Comparison of ENCODE assay signal across 1 cellular context in genomic region chr6:26020983-26021349, GRCh38.
TF ChIP-seq lines count a peak whose summit lies in the region.

No MANE protein-coding gene starts in this region.

TF ChIP-seq in HEK293, 187 proteins besides CTCF, POLR2A, EP300 and RAD21 (continued from another document):
- TF ChIP-seq ZNF639 (tag by site-specific recombination; IDR thresholded peaks at IDR 0.05), result no peak
- TF ChIP-seq ZNF561 (tag by site-specific recombination; IDR thresholded peaks at IDR 0.05; ENCODE audit: borderline replicate concordance), result no peak
- no peak for TF ChIP-seq ZNF830 (tag by site-specific recombination; IDR thresholded peaks at IDR 0.05; ENCODE audit: low read depth)
- TF ChIP-seq KLF8 (tag by site-specific recombination; IDR thresholded peaks at IDR 0.05), result no peak
- no peak for TF ChIP-seq ZNF202 (tag by site-specific recombination; IDR thresholded peaks at IDR 0.05; ENCODE audit: borderline replicate concordance)
- no peak for TF ChIP-seq ZNF140 (tag by site-specific recombination; IDR thresholded peaks at IDR 0.05)
- TF ChIP-seq ZNF600 (tag by site-specific recombination; IDR thresholded peaks at IDR 0.05), result no peak
- no peak for TF ChIP-seq ZNF121 (tag by site-specific recombination; IDR thresholded peaks at IDR 0.05)
- TF ChIP-seq ZNF133 (tag by site-specific recombination; IDR thresholded peaks at IDR 0.05), result no peak
- TF ChIP-seq ZNF362 (tag by site-specific recombination; IDR thresholded peaks at IDR 0.05), result peak; percentile 80; the same call in 1 of the 2 replicates
- TF ChIP-seq ZNF184 (tag by site-specific recombination; IDR thresholded peaks at IDR 0.05), result 0 out of 2 replicates have a peak, but pooled peaks have one; percentile 7
- TF ChIP-seq ZXDB (tag by site-specific recombination; IDR thresholded peaks at IDR 0.05), result no peak
- no peak for TF ChIP-seq ZNF837 (tag by site-specific recombination; IDR thresholded peaks at IDR 0.05)
- TF ChIP-seq PRDM1 (tag by site-specific recombination; IDR thresholded peaks at IDR 0.05), result no peak
- TF ChIP-seq ZFP3 (tag by site-specific recombination; IDR thresholded peaks at IDR 0.05; ENCODE audit: low read depth), result no peak
- no peak for TF ChIP-seq ZFP69B (tag by site-specific recombination; IDR thresholded peaks at IDR 0.05)
- no peak for TF ChIP-seq ZNF37A (tag by site-specific recombination; IDR thresholded peaks at IDR 0.05)
- peak; percentile 8; the same call in 1 of the 2 replicates for TF ChIP-seq ZNF280D (tag by site-specific recombination; IDR thresholded peaks at IDR 0.05)
- TF ChIP-seq ZSCAN18 (tag by site-specific recombination; IDR thresholded peaks at IDR 0.05), result no peak
- TF ChIP-seq ZBTB8A (tag by site-specific recombination; IDR thresholded peaks at IDR 0.05), result no peak; the same call in 1 of the 2 replicates
- no peak for TF ChIP-seq ZNF654 (tag by site-specific recombination; IDR thresholded peaks at IDR 0.05; ENCODE audit: low read depth)
- no peak for TF ChIP-seq ZIC2 (tag by site-specific recombination; IDR thresholded peaks at IDR 0.05)
- no peak for TF ChIP-seq ZNF843 (tag by site-specific recombination; IDR thresholded peaks at IDR 0.05)
- TF ChIP-seq ZNF645 (tag by site-specific recombination; IDR thresholded peaks at IDR 0.05), result no peak
